31 cellular contexts compared by ENCODE assay signal in genomic region chr7:99930376-99930775, GRCh38. TPM values are rescaled to one million over a fixed set of nuclear protein-coding genes. Genes with fewer than 3 reads are reported as not detected.
"Had no signal": no experiment of that assay in that cellular context is flagged by ENCODE, and none has a peak within 500 bp of the region (broad histone marks: within the 10 kb centered on the region; RNA-seq: fewer than 3 reads in every experiment).

No MANE protein-coding gene starts in this region.

- H3K27ac ChIP-seq: body of pancreas, WERI-Rb-1 had no signal

- DNase-seq: activated CD4-positive, alpha-beta memory T cell treated with anti-CD3 and anti-CD28 coated beads for 36 hours; activated CD4-positive, alpha-beta T cell treated with anti-CD3 and anti-CD28 coated beads for 1 hour; activated effector memory CD4-positive, alpha-beta T cell treated with Interleukin-2 at 50 U/mL for 16 hours; activated naive CD4-positive, alpha-beta T cell treated with anti-CD3 and anti-CD28 coated beads for 36 hours; activated T-cell treated with anti-CD3 and anti-CD28 coated beads, Interleukin-2, amount 50 U/mL, for 48 hours; anterior cingulate cortex; body of pancreas; effector CD8-positive, alpha-beta T cell; erythroblast; foreskin fibroblast; immature natural killer cell; left lung; mammary epithelial cell; nephron progenitor cell; posterior cingulate gyrus; stimulated activated CD4-positive, alpha-beta T cell treated with anti-CD3 and anti-CD28 coated beads, Interleukin-15, amount 100 ng/mL, for 24 hours; stimulated activated naive B cell treated with anti-CD40 and anti-IgM and Interleukin-4, amounts not matched to agents 10 μg/mL and 1 μg/mL and 100 μg/mL, for 72 hours; upper lobe of left lung; WERI-Rb-1 had no signal

- H3K27me3 ChIP-seq: body of pancreas, upper lobe of left lung had no signal

- H3K9me3 ChIP-seq: body of pancreas, left lung, upper lobe of left lung had no signal

- H3K4me3 Mint-ChIP-seq: dendritic cell treated with granulocyte-macrophage colony-stimulating factor and Interleukin-4, amounts not matched to agents 40 ng/mL and 50 ng/mL, for 4 days; immature natural killer cell; stimulated activated naive B cell treated with anti-CD40 and anti-IgM and Interleukin-4, amounts not matched to agents 10 μg/mL and 1 μg/mL and 100 μg/mL, for 72 hours had no signal

- H3K36me3 ChIP-seq: left lung, upper lobe of left lung, WERI-Rb-1 had no signal

- H3K4me3 ChIP-seq: body of pancreas, left lung had no signal

- H3K36me3 Mint-ChIP-seq: activated CD4-positive, alpha-beta memory T cell treated with anti-CD3 and anti-CD28 coated beads for 36 hours; mesothelial cell of epicardium; stimulated activated naive B cell treated with anti-CD40 and anti-IgM and Interleukin-4, amounts not matched to agents 10 μg/mL and 1 μg/mL and 100 μg/mL, for 72 hours had no signal

- ATAC-seq: body of pancreas, sciatic nerve had no signal

- H3K9me3 Mint-ChIP-seq: activated CD4-positive, alpha-beta memory T cell treated with anti-CD3 and anti-CD28 coated beads for 36 hours; activated naive CD4-positive, alpha-beta T cell treated with anti-CD3 and anti-CD28 coated beads for 36 hours; dendritic cell treated with granulocyte-macrophage colony-stimulating factor and Interleukin-4, amounts not matched to agents 40 ng/mL and 50 ng/mL, for 4 days; mesothelial cell of epicardium; nephron progenitor cell; stimulated activated naive B cell treated with anti-CD40 and anti-IgM and Interleukin-4, amounts not matched to agents 10 μg/mL and 1 μg/mL and 100 μg/mL, for 72 hours; T-helper 2 cell treated with Interferon-gamma antibody and Interleukin-4, amounts not matched to agents 5 μg/mL and 100 μg/mL, for 36 hours had no signal

- H3K27ac Mint-ChIP-seq: activated CD4-positive, alpha-beta memory T cell treated with anti-CD3 and anti-CD28 coated beads for 36 hours; immature natural killer cell; mesothelial cell of epicardium; nephron progenitor cell; stimulated activated naive B cell treated with anti-CD40 and anti-IgM and Interleukin-4, amounts not matched to agents 10 μg/mL and 1 μg/mL and 100 μg/mL, for 72 hours; T-helper 2 cell treated with Interferon-gamma antibody and Interleukin-4, amounts not matched to agents 5 μg/mL and 100 μg/mL, for 36 hours had no signal

RNA-seq across cellular contexts. Expression of gene GJC3, which starts 1.0 kb away (rescaled TPM):
- total RNA-seq: body of pancreas, cardiac septum, chondrocyte, fibroblast of lung, kidney epithelial cell, renal cortical epithelial cell, smooth muscle cell, temporal lobe had no signal
- polyA plus RNA-seq: fibroblast of lung, immature natural killer cell, smooth muscle cell had no signal

RNA-seq across cellular contexts. Expression of gene TRIM4, which starts 11.0 kb away (rescaled TPM):
- total RNA-seq: smooth muscle cell had no signal
- polyA plus RNA-seq: smooth muscle cell had no signal

RNA-seq across cellular contexts. Expression of gene AZGP1, which starts 45.5 kb away (rescaled TPM):
- total RNA-seq: activated CD4-positive, alpha-beta memory T cell treated with anti-CD3 and anti-CD28 coated beads for 36 hours; activated naive CD4-positive, alpha-beta T cell treated with anti-CD3 and anti-CD28 coated beads for 36 hours; chondrocyte; fibroblast of lung; glomerular endothelial cell; renal cortical epithelial cell; temporal lobe had no signal
- polyA plus RNA-seq: fibroblast of lung, immature natural killer cell, smooth muscle cell had no signal

RNA-seq across cellular contexts. Expression of gene OR2AE1, which starts 53.5 kb away (rescaled TPM):
- total RNA-seq: activated CD4-positive, alpha-beta memory T cell treated with anti-CD3 and anti-CD28 coated beads for 36 hours; activated naive CD4-positive, alpha-beta T cell treated with anti-CD3 and anti-CD28 coated beads for 36 hours; cardiac septum; chondrocyte; glomerular endothelial cell; kidney epithelial cell; sciatic nerve; smooth muscle cell had no signal
- polyA plus RNA-seq: immature natural killer cell, smooth muscle cell had no signal
